ENCODE assay signal across 8 cellular contexts in the genomic region with DNA sequence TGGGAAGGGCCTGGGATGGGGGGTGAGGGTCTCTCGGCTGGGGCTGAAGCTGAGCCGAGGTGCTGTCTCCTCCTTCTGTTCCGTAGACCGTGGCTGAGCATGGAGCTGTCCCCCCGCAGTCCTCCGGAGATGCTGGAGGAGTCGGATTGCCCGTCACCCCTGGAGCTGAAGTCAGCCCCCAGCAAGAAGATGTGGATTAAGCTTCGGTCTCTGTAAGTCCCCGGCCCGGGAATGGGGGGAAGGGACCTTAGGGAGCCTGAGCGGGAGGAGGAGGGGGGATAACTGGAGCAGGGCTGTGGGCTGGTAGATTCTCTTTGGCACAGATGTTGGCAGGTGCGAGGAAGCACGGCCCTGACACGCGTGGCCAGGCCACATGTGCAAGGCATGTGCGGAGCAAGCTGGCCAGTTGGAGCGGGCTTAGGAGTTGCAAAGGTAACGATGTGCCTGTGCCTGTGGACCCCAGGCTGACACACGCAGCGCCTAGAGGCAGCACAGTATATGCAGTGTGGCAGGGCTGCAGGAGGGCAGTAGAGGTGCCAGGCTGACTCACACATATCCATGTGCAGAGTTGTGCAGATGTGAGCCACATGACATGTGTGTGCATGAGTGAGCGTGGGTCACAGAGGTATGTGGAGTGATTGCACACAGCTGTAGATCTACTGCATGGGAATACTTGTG. TPM values are rescaled to one million over a fixed set of nuclear protein-coding genes. Genes with fewer than 3 reads are reported as not detected.
DNase-seq lines count a peak whose midpoint lies in the region; ATAC-seq and TF ChIP-seq lines count a peak whose summit lies in the region.

No MANE protein-coding gene starts in this region.

- DNase-seq in Calu3 (no peak), hepatic stellate cell (ENCODE audit: low spot score) (no peak)
- DNase-seq in activated naive CD4-positive, alpha-beta T cell treated with anti-CD3 and anti-CD28 coated beads, Interleukin-2, amount 10 ng/mL, durations not matched to agents 7 days and 5 days: peak; percentile 26
- peak; percentile 64 for DNase-seq in stimulated activated CD4-positive, alpha-beta T cell treated with anti-CD3 and anti-CD28 coated beads, Interleukin-1b, Interleukin-23, amount 100 ng/mL, for 48 hours

- BruUV-seq in Calu3 (replicated peaks; lab: Mats Ljungman, UMichigan): no TSS peak

- H3K4me1 Mint-ChIP-seq in Calu3 (ENCODE audit: low read depth, unreplicated experiment): no peaks in the 10 kb centered on the region
- H3K4me1 Mint-ChIP-seq in activated naive CD4-positive, alpha-beta T cell treated with anti-CD3 and anti-CD28 coated beads, Interleukin-2, amount 10 ng/mL, durations not matched to agents 7 days and 5 days: peaks cover 17% of the 10 kb centered on the region

- CTCF ChIA-PET in Calu3 (lab: Charles Lee): interaction anchor here (0.8 to 1.9 kb wide), 2 partner anchors 22 to 31 kb away, joined by 4 to 5 read pairs; no protein-coding TSS in a partner anchor
- CTCF ChIA-PET in activated naive CD4-positive, alpha-beta T cell treated with anti-CD3 and anti-CD28 coated beads, Interleukin-2, amount 10 ng/mL, durations not matched to agents 7 days and 5 days (lab: Charles Lee): interaction anchor here (0.7 to 1.3 kb wide), 3 partner anchors 11 to 135 kb away, joined by 3 to 4 read pairs (median 3); no protein-coding TSS in a partner anchor

- peak overlapping the region; percentile 59 for H3K4me3 Mint-ChIP-seq in Calu3 (ENCODE audit: low read depth, unreplicated experiment)
- H3K4me3 Mint-ChIP-seq in activated naive CD4-positive, alpha-beta T cell treated with anti-CD3 and anti-CD28 coated beads, Interleukin-2, amount 10 ng/mL, durations not matched to agents 7 days and 5 days: peak overlapping the region; percentile 67

- H3K27ac Mint-ChIP-seq in Calu3 (ENCODE audit: unreplicated experiment): no peak overlapping the region
- H3K27ac Mint-ChIP-seq in activated naive CD4-positive, alpha-beta T cell treated with anti-CD3 and anti-CD28 coated beads, Interleukin-2, amount 10 ng/mL, durations not matched to agents 7 days and 5 days: peak overlapping the region; percentile 38

- ATAC-seq in HG03442 (IDR thresholded peaks at IDR 0.05; ENCODE audit: unreplicated experiment): peak; percentile 37
- no peak for ATAC-seq in HG03469 (IDR thresholded peaks at IDR 0.05; ENCODE audit: unreplicated experiment)
- ATAC-seq in HG03342 (IDR thresholded peaks at IDR 0.05; ENCODE audit: unreplicated experiment): no peak

- H3K36me3 Mint-ChIP-seq in Calu3 (ENCODE audit: insufficient read depth, unreplicated experiment): no peaks in the 10 kb centered on the region
- H3K36me3 Mint-ChIP-seq in activated naive CD4-positive, alpha-beta T cell treated with anti-CD3 and anti-CD28 coated beads, Interleukin-2, amount 10 ng/mL, durations not matched to agents 7 days and 5 days: peaks cover 12% of the 10 kb centered on the region

- H3K9me3 Mint-ChIP-seq in Calu3 (ENCODE audit: low read depth, unreplicated experiment): no peaks in the 10 kb centered on the region
- H3K9me3 Mint-ChIP-seq in activated naive CD4-positive, alpha-beta T cell treated with anti-CD3 and anti-CD28 coated beads, Interleukin-2, amount 10 ng/mL, durations not matched to agents 7 days and 5 days: no peaks in the 10 kb centered on the region

- peaks cover 2% of the 10 kb centered on the region for H3K27me3 Mint-ChIP-seq in Calu3 (ENCODE audit: unreplicated experiment)
- peaks cover 35% of the 10 kb centered on the region for H3K27me3 Mint-ChIP-seq in activated naive CD4-positive, alpha-beta T cell treated with anti-CD3 and anti-CD28 coated beads, Interleukin-2, amount 10 ng/mL, durations not matched to agents 7 days and 5 days

- no peak for TF ChIP-seq CTCF in Calu3 (IDR thresholded peaks at IDR 0.05; ENCODE audit: unreplicated experiment)

- H3K4me3 ChIP-seq in iPS-11a (ENCODE audit: low read depth, low read length): peak overlapping the region; percentile 58

- intact Hi-C loops in Calu3 (cut with micrococcal nuclease; ENCODE audit: unreplicated experiment): no loop called here

RNA-seq across cellular contexts. Expression of gene PDE1B, which starts 0.5 kb away (rescaled TPM):
- not detected in 2 replicates for total RNA-seq in Calu3 (2022)

RNA-seq across cellular contexts. Expression of gene PPP1R1A, which starts 38.5 kb away (rescaled TPM):
- total RNA-seq in Calu3 (2022): 0.26 TPM in 1 of 2 replicates, not detected in the other

RNA-seq across cellular contexts. Expression of gene NCKAP1L, which starts 52.4 kb away (rescaled TPM):
- not detected in 2 replicates for total RNA-seq in Calu3 (2022)

Comparison
In these comparisons a context has a peak if more than half of its experiments do, and no peak if none do; other contexts are left out.
1. DNase-seq: peak in activated naive CD4-positive, alpha-beta T cell treated with anti-CD3 and anti-CD28 coated beads, Interleukin-2, amount 10 ng/mL, durations not matched to agents 7 days and 5 days (single experiment) and stimulated activated CD4-positive, alpha-beta T cell treated with anti-CD3 and anti-CD28 coated beads, Interleukin-1b, Interleukin-23, amount 100 ng/mL, for 48 hours (single experiment); none in Calu3 (single experiment) and hepatic stellate cell (single experiment).